39 cellular contexts compared by ENCODE assay signal in the genomic region with DNA sequence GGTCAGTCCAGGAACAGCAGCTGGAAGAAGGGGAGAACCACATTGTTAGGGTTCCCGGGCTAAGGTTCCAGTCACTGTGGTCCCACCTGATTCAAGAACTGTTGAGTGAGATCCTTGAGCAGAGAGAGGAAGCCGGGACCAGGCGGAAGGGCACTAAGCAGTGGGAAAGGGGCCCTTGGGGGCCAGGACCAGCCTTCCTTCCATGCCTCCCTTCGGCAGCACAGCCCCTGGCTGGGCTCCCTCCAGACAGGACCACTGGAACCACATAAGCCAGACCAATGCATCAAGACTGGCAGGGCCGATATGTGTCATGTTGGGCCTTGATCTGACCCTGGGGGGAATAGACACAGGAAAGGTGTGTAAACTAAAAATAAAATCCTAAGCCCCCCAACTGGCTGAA.
"Had no signal": no experiment of that assay in that cellular context is flagged by ENCODE, and none has a peak within 500 bp of the region (broad histone marks: within the 10 kb centered on the region; RNA-seq: fewer than 3 reads in every experiment).

No MANE protein-coding gene starts in this region.

- H3K4me3 Mint-ChIP-seq: activated naive CD4-positive, alpha-beta T cell treated with anti-CD3 and anti-CD28 coated beads for 36 hours; activated naive CD4-positive, alpha-beta T cell treated with anti-CD3 and anti-CD28 coated beads, Interleukin-2, amount 10 ng/mL, durations not matched to agents 7 days and 5 days; activated naive CD4-positive, alpha-beta T cell treated with anti-CD3 and anti-CD28 coated beads, Interleukin-2, amount 50 U/mL, for 24 hours; activated naive CD8-positive, alpha-beta T cell; activated naive CD8-positive, alpha-beta T cell treated with anti-CD3 and anti-CD28 coated beads for 36 hours; activated naive CD8-positive, alpha-beta T cell treated with anti-CD3 and anti-CD28 coated beads, Interleukin-2, amount 10 ng/mL, durations not matched to agents 7 days and 5 days; activated naive CD8-positive, alpha-beta T cell treated with anti-CD3 and anti-CD28 coated beads, Interleukin-2, amount 50 U/mL, for 24 hours; activated T-cell treated with anti-CD3 and anti-CD28 coated beads, Interleukin-2, amount 50 U/mL, for 24 hours; activated T-cell treated with anti-CD3 and anti-CD28 coated beads, Interleukin-2, amount 50 U/mL, for 4 hours; activated T-cell treated with anti-CD3 and anti-CD28 coated beads, Interleukin-2, amount 50 U/mL, for 72 hours; activated T-helper 1 cell treated with anti-CD3 and anti-CD28 coated beads, Interleukin-12 subunit alpha, Interleukin-12 subunit beta, Interleukin-2, Interleukin-4 antibody, amounts not matched to agents 30 ng/mL and 10 ng/mL and 1 ng/mL, durations not matched to agents 14 hours and 24 hours and 36 hours; activated T-helper 17 cell treated with anti-CD3 and anti-CD28 coated beads, Interleukin-2, amount 50 U/mL, for 72 hours; brain; central memory CD8-positive, alpha-beta T cell had no signal

- H3K4me1 Mint-ChIP-seq: activated naive CD4-positive, alpha-beta T cell treated with anti-CD3 and anti-CD28 coated beads, Interleukin-2, amount 10 ng/mL, durations not matched to agents 7 days and 5 days; activated naive CD4-positive, alpha-beta T cell treated with anti-CD3 and anti-CD28 coated beads, Interleukin-2, amount 50 U/mL, for 24 hours; activated naive CD8-positive, alpha-beta T cell treated with anti-CD3 and anti-CD28 coated beads, Interleukin-2, amount 10 ng/mL, durations not matched to agents 7 days and 5 days; activated T-helper 17 cell treated with anti-CD3 and anti-CD28 coated beads, Interleukin-2, amount 50 U/mL, for 72 hours; central memory CD8-positive, alpha-beta T cell had no signal

- H3K27me3 Mint-ChIP-seq: activated naive CD4-positive, alpha-beta T cell treated with anti-CD3 and anti-CD28 coated beads, Interleukin-2, amount 10 ng/mL, durations not matched to agents 7 days and 5 days; activated naive CD4-positive, alpha-beta T cell treated with anti-CD3 and anti-CD28 coated beads, Interleukin-2, amount 50 U/mL, for 24 hours; activated naive CD8-positive, alpha-beta T cell; activated naive CD8-positive, alpha-beta T cell treated with anti-CD3 and anti-CD28 coated beads for 36 hours; activated naive CD8-positive, alpha-beta T cell treated with anti-CD3 and anti-CD28 coated beads, Interleukin-2, amount 50 U/mL, for 24 hours; activated T-cell treated with anti-CD3 and anti-CD28 coated beads, Interleukin-2, amount 50 U/mL, for 24 hours; activated T-helper 17 cell treated with anti-CD3 and anti-CD28 coated beads, Interleukin-2, amount 50 U/mL, for 72 hours; brain; central memory CD8-positive, alpha-beta T cell had no signal

- H3K4me1 ChIP-seq: adrenal gland, ascending aorta, breast epithelium had no signal

- H3K27ac ChIP-seq: adrenal gland, ascending aorta, body of pancreas, brain microvascular endothelial cell, breast epithelium, cardiac muscle cell had no signal

- DNase-seq: activated effector memory CD4-positive, alpha-beta T cell treated with anti-CD3 and anti-CD28 coated beads, Interleukin-2, amount 50 U/mL, for 16 hours; activated effector memory CD4-positive, alpha-beta T cell treated with Interleukin-2 at 50 U/mL for 16 hours; activated gamma-delta T cell; activated gamma-delta T cell treated with Interleukin-2 at 50 U/mL for 16 hours; activated naive CD4-positive, alpha-beta T cell; activated naive CD4-positive, alpha-beta T cell treated with anti-CD3 and anti-CD28 coated beads for 36 hours; activated naive CD4-positive, alpha-beta T cell treated with anti-CD3 and anti-CD28 coated beads, Interleukin-2, amount 10 ng/mL, durations not matched to agents 7 days and 5 days; activated naive CD4-positive, alpha-beta T cell treated with anti-CD3 and anti-CD28 coated beads, Interleukin-2, amount 50 U/mL, for 16 hours; activated naive CD4-positive, alpha-beta T cell treated with Interleukin-2 at 50 U/mL for 16 hours; activated naive CD8-positive, alpha-beta T cell treated with anti-CD3 and anti-CD28 coated beads for 36 hours; activated naive CD8-positive, alpha-beta T cell treated with anti-CD3 and anti-CD28 coated beads, Interleukin-2, amount 10 ng/mL, durations not matched to agents 7 days and 5 days; activated naive CD8-positive, alpha-beta T cell treated with anti-CD3 and anti-CD28 coated beads, Interleukin-2, amount 50 U/mL, for 24 hours; activated T-cell treated with anti-CD3 and anti-CD28 coated beads for 4 hours; activated T-cell treated with anti-CD3 and anti-CD28 coated beads, Interleukin-2, amount 50 U/mL, for 1 hour; activated T-cell treated with anti-CD3 and anti-CD28 coated beads, Interleukin-2, amount 50 U/mL, for 24 hours; activated T-cell treated with anti-CD3 and anti-CD28 coated beads, Interleukin-2, amount 50 U/mL, for 4 hours; activated T-cell treated with anti-CD3 and anti-CD28 coated beads, Interleukin-2, amount 50 U/mL, for 48 hours; activated T-cell treated with anti-CD3 and anti-CD28 coated beads, Interleukin-2, amount 50 U/mL, for 72 hours; adrenal gland; amniotic stem cell; amygdala; anterior cingulate cortex; aorta; body of pancreas; brain microvascular endothelial cell; caudate nucleus; central memory CD4-positive, alpha-beta T cell; cerebellar nuclear complex had no signal

- H3K9me3 Mint-ChIP-seq: activated naive CD4-positive, alpha-beta T cell treated with anti-CD3 and anti-CD28 coated beads, Interleukin-2, amount 10 ng/mL, durations not matched to agents 7 days and 5 days; activated naive CD4-positive, alpha-beta T cell treated with anti-CD3 and anti-CD28 coated beads, Interleukin-2, amount 50 U/mL, for 24 hours; activated naive CD4-positive, alpha-beta T cell treated with anti-CD3 and anti-CD28 coated beads, Interleukin-2, amount 50 U/mL, for 72 hours; activated naive CD8-positive, alpha-beta T cell treated with anti-CD3 and anti-CD28 coated beads for 36 hours; activated naive CD8-positive, alpha-beta T cell treated with anti-CD3 and anti-CD28 coated beads, Interleukin-2, amount 10 ng/mL, durations not matched to agents 7 days and 5 days; activated T-cell treated with anti-CD3 and anti-CD28 coated beads, Interleukin-2, amount 50 U/mL, for 24 hours; activated T-cell treated with anti-CD3 and anti-CD28 coated beads, Interleukin-2, amount 50 U/mL, for 4 hours; activated T-helper 1 cell treated with anti-CD3 and anti-CD28 coated beads, Interleukin-12 subunit alpha, Interleukin-12 subunit beta, Interleukin-2, Interleukin-4 antibody, amounts not matched to agents 30 ng/mL and 10 ng/mL and 1 ng/mL, durations not matched to agents 14 hours and 24 hours and 36 hours; activated T-helper 17 cell treated with anti-CD3 and anti-CD28 coated beads, Interleukin-2, amount 50 U/mL, for 72 hours; brain; central memory CD8-positive, alpha-beta T cell had no signal

- H3K9me3 ChIP-seq: adrenal gland, ascending aorta, body of pancreas, breast epithelium had no signal

- H3K4me3 ChIP-seq: adrenal gland, ascending aorta, body of pancreas, breast epithelium, cardiac muscle cell had no signal

- H3K36me3 Mint-ChIP-seq: activated naive CD4-positive, alpha-beta T cell treated with anti-CD3 and anti-CD28 coated beads, Interleukin-2, amount 10 ng/mL, durations not matched to agents 7 days and 5 days; activated naive CD4-positive, alpha-beta T cell treated with anti-CD3 and anti-CD28 coated beads, Interleukin-2, amount 50 U/mL, for 72 hours; activated naive CD8-positive, alpha-beta T cell; activated naive CD8-positive, alpha-beta T cell treated with anti-CD3 and anti-CD28 coated beads, Interleukin-2, amount 10 ng/mL, durations not matched to agents 7 days and 5 days; brain had no signal

- ATAC-seq: activated naive CD4-positive, alpha-beta T cell treated with anti-CD3 and anti-CD28 coated beads, Interleukin-2, amount 50 U/mL, for 72 hours; activated naive CD8-positive, alpha-beta T cell treated with anti-CD3 and anti-CD28 coated beads, Interleukin-2, amount 50 U/mL, for 24 hours; activated T-cell treated with anti-CD3 and anti-CD28 coated beads, Interleukin-2, amount 50 U/mL, for 4 hours; activated T-cell treated with anti-CD3 and anti-CD28 coated beads, Interleukin-2, amount 50 U/mL, for 72 hours; activated T-helper 17 cell treated with anti-CD3 and anti-CD28 coated beads, Interleukin-2, amount 50 U/mL, for 72 hours; body of pancreas had no signal

- H3K36me3 ChIP-seq: adrenal gland, ascending aorta, brain microvascular endothelial cell, breast epithelium, cardiac muscle cell had no signal

- H3K27ac Mint-ChIP-seq: activated naive CD4-positive, alpha-beta T cell treated with anti-CD3 and anti-CD28 coated beads for 36 hours; activated naive CD4-positive, alpha-beta T cell treated with anti-CD3 and anti-CD28 coated beads, Interleukin-2, amount 10 ng/mL, durations not matched to agents 7 days and 5 days; activated naive CD4-positive, alpha-beta T cell treated with anti-CD3 and anti-CD28 coated beads, Interleukin-2, amount 50 U/mL, for 24 hours; activated naive CD8-positive, alpha-beta T cell; activated naive CD8-positive, alpha-beta T cell treated with anti-CD3 and anti-CD28 coated beads for 36 hours; activated naive CD8-positive, alpha-beta T cell treated with anti-CD3 and anti-CD28 coated beads, Interleukin-2, amount 10 ng/mL, durations not matched to agents 7 days and 5 days; activated naive CD8-positive, alpha-beta T cell treated with anti-CD3 and anti-CD28 coated beads, Interleukin-2, amount 50 U/mL, for 24 hours; activated T-cell treated with anti-CD3 and anti-CD28 coated beads, Interleukin-2, amount 50 U/mL, for 24 hours; activated T-cell treated with anti-CD3 and anti-CD28 coated beads, Interleukin-2, amount 50 U/mL, for 72 hours; activated T-helper 1 cell treated with anti-CD3 and anti-CD28 coated beads, Interleukin-12 subunit alpha, Interleukin-12 subunit beta, Interleukin-2, Interleukin-4 antibody, amounts not matched to agents 30 ng/mL and 10 ng/mL and 1 ng/mL, durations not matched to agents 14 hours and 24 hours and 36 hours; activated T-helper 17 cell treated with anti-CD3 and anti-CD28 coated beads, Interleukin-2, amount 50 U/mL, for 72 hours; activated T-helper 2 cell treated with anti-CD3 and anti-CD28 coated beads, Interferon-gamma antibody, Interleukin-2, Interleukin-4, amounts not matched to agents 10 μg/mL and 5 μg/mL and 100 μg/mL, durations not matched to agents 14 hours and 24 hours and 36 hours; brain had no signal

- H3K27me3 ChIP-seq: adrenal gland, ascending aorta, body of pancreas, breast epithelium, cardiac muscle cell had no signal
